Comparison of ENCODE assay signal across 1 cellular context in the genomic region with DNA sequence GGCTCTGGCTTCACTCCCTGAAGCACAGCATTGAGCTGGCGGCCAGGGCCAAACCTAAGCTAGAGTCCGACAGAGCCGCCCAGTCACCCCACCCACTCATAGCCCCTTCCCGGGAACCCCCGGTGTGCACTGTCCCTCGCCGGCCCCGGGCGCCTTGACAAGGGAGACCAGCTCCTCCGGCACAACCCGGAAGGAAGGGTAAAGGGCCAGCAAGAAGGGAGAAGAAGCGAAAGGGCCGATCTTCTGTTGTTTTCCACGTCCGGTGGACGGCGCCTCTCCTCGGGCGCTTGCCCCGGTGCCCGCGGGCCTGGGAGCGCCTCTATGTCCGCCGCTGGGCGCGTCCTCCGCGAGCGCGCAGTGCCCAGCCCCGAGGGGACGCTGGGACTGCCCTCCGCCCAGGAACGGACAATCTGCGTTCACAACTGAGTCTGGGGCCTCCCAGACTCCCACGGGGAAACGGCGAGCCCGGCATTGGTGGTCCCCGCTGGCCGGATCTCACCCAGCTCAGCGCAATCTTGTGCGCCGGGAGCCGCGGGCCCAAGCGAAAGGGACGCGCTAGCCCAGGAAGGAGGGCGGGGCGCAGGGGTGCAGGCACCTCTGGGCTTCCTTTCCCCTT.
TF ChIP-seq lines count a peak whose summit lies in the region.

No MANE protein-coding gene starts in this region.

TF ChIP-seq in GM23338, 12 proteins besides CTCF, POLR2A, EP300 and RAD21 (continued from another document):
- TF ChIP-seq, protein P1, sequence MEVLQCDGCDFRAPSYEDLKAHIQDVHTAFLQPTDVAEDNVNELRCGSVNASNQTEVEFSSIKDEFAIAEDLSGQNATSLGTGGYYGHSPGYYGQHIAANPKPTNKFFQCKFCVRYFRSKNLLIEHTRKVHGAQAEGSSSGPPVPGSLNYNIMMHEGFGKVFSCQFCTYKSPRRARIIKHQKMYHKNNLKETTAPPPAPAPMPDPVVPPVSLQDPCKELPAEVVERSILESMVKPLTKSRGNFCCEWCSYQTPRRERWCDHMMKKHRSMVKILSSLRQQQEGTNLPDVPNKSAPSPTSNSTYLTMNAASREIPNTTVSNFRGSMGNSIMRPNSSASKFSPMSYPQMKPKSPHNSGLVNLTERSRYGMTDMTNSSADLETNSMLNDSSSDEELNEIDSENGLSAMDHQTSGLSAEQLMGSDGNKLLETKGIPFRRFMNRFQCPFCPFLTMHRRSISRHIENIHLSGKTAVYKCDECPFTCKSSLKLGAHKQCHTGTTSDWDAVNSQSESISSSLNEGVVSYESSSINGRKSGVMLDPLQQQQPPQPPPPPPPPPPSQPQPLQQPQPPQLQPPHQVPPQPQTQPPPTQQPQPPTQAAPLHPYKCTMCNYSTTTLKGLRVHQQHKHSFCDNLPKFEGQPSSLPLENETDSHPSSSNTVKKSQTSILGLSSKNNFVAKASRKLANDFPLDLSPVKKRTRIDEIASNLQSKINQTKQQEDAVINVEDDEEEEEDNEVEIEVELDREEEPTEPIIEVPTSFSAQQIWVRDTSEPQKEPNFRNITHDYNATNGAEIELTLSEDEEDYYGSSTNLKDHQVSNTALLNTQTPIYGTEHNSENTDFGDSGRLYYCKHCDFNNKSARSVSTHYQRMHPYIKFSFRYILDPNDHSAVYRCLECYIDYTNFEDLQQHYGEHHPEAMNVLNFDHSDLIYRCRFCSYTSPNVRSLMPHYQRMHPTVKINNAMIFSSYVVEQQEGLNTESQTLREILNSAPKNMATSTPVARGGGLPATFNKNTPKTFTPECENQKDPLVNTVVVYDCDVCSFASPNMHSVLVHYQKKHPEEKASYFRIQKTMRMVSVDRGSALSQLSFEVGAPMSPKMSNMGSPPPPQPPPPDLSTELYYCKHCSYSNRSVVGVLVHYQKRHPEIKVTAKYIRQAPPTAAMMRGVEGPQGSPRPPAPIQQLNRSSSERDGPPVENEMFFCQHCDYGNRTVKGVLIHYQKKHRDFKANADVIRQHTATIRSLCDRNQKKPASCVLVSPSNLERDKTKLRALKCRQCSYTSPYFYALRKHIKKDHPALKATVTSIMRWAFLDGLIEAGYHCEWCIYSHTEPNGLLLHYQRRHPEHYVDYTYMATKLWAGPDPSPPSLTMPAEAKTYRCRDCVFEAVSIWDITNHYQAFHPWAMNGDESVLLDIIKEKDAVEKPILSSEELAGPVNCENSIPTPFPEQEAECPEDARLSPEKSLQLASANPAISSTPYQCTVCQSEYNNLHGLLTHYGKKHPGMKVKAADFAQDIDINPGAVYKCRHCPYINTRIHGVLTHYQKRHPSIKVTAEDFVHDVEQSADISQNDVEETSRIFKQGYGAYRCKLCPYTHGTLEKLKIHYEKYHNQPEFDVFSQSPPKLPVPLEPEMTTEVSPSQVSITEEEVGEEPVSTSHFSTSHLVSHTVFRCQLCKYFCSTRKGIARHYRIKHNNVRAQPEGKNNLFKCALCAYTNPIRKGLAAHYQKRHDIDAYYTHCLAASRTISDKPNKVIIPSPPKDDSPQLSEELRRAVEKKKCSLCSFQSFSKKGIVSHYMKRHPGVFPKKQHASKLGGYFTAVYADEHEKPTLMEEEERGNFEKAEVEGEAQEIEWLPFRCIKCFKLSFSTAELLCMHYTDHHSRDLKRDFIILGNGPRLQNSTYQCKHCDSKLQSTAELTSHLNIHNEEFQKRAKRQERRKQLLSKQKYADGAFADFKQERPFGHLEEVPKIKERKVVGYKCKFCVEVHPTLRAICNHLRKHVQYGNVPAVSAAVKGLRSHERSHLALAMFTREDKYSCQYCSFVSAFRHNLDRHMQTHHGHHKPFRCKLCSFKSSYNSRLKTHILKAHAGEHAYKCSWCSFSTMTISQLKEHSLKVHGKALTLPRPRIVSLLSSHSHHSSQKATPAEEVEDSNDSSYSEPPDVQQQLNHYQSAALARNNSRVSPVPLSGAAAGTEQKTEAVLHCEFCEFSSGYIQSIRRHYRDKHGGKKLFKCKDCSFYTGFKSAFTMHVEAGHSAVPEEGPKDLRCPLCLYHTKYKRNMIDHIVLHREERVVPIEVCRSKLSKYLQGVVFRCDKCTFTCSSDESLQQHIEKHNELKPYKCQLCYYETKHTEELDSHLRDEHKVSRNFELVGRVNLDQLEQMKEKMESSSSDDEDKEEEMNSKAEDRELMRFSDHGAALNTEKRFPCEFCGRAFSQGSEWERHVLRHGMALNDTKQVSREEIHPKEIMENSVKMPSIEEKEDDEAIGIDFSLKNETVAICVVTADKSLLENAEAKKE (CRISPR knock-in tag; IDR thresholded peaks at IDR 0.05): no peak
- no peak for TF ChIP-seq ZNF114 (CRISPR knock-in tag; IDR thresholded peaks at IDR 0.05)
